Comparison of ENCODE assay signal across 1 cellular context in the genomic region with DNA sequence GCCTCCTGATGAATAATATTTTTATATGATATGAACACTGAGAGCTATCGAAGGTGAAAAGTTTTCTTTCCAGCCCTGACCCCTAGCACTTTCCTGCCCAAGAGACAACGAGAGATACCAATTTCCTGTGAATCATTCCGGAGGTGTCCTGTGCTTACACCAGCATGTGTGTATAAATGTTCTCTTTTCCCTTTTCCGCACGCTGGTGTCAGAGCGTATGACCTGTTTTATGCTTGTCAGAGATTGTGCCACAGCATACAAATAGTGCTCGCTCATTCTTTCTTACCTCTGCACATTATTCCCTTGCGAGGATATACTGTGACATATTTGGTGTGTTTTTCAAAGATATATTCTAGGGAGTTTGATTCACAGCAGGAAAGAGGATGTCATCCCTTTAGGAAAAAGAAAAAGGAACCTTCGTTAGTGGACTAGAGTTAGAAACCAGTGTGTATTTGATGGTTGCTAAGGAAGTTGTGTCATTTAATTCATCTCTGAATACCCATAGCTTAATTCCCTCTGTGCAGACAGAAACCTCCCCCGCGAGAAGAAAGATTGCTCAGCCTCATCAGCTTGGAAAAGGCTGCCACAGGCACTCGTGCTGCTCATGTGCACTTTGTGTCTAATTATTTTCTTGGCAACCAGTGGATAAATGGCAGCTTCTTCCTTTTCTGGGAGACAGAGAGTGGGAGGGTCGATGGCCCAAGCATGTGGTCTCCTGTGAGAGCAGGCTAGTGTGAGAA.
TF ChIP-seq lines count a peak whose summit lies in the region.

No MANE protein-coding gene starts in this region.

TF ChIP-seq in WTC11, 78 proteins besides CTCF, POLR2A, EP300 and RAD21 (continued from another document):
- TF ChIP-seq AR (CRISPR knock-in tag; IDR thresholded peaks at IDR 0.05) (no peak), ZNF281 (CRISPR knock-in tag; IDR thresholded peaks at IDR 0.05) (no peak), TEAD1 (CRISPR knock-in tag; IDR thresholded peaks at IDR 0.05) (no peak), ZNF416 (CRISPR knock-in tag; IDR thresholded peaks at IDR 0.05) (no peak), GABPB1 (CRISPR knock-in tag; IDR thresholded peaks at IDR 0.05) (no peak), RELA (CRISPR knock-in tag; IDR thresholded peaks at IDR 0.05; ENCODE audit: borderline replicate concordance) (no peak), STAT6 (CRISPR knock-in tag; conservative IDR thresholded peaks at IDR 0.05; ENCODE audit: low read depth) (no peak), CBFB (CRISPR knock-in tag; IDR thresholded peaks at IDR 0.05; ENCODE audit: low read depth) (no peak), NR2C2 (CRISPR knock-in tag; IDR thresholded peaks at IDR 0.05) (no peak), GTF2I (CRISPR knock-in tag; conservative IDR thresholded peaks at IDR 0.05) (no peak), MYBL2 (CRISPR knock-in tag; IDR thresholded peaks at IDR 0.05) (no peak)
- TF ChIP-seq, protein P1, sequence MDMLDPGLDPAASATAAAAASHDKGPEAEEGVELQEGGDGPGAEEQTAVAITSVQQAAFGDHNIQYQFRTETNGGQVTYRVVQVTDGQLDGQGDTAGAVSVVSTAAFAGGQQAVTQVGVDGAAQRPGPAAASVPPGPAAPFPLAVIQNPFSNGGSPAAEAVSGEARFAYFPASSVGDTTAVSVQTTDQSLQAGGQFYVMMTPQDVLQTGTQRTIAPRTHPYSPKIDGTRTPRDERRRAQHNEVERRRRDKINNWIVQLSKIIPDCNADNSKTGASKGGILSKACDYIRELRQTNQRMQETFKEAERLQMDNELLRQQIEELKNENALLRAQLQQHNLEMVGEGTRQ (CRISPR knock-in tag; IDR thresholded peaks at IDR 0.05): no peak
- TF ChIP-seq, protein P2, sequence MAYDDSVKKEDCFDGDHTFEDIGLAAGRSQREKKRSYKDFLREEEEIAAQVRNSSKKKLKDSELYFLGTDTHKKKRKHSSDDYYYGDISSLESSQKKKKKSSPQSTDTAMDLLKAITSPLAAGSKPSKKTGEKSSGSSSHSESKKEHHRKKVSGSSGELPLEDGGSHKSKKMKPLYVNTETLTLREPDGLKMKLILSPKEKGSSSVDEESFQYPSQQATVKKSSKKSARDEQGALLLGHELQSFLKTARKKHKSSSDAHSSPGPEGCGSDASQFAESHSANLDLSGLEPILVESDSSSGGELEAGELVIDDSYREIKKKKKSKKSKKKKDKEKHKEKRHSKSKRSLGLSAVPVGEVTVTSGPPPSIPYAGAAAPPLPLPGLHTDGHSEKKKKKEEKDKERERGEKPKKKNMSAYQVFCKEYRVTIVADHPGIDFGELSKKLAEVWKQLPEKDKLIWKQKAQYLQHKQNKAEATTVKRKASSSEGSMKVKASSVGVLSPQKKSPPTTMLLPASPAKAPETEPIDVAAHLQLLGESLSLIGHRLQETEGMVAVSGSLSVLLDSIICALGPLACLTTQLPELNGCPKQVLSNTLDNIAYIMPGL (CRISPR knock-in tag; IDR thresholded peaks at IDR 0.05): no peak
- TF ChIP-seq, protein P3, sequence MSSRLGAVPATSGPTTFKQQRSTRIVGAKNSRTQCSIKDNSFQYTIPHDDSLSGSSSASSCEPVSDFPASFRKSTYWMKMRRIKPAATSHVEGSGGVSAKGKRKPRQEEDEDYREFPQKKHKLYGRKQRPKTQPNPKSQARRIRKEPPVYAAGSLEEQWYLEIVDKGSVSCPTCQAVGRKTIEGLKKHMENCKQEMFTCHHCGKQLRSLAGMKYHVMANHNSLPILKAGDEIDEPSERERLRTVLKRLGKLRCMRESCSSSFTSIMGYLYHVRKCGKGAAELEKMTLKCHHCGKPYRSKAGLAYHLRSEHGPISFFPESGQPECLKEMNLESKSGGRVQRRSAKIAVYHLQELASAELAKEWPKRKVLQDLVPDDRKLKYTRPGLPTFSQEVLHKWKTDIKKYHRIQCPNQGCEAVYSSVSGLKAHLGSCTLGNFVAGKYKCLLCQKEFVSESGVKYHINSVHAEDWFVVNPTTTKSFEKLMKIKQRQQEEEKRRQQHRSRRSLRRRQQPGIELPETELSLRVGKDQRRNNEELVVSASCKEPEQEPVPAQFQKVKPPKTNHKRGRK (CRISPR knock-in tag; IDR thresholded peaks at IDR 0.05; ENCODE audit: borderline replicate concordance): no peak
TF ChIP-seq in WTC11: peak in this region for 0.
